8 cellular contexts compared by ENCODE assay signal in genomic region chr6:37101991-37102298, GRCh38.
DNase-seq lines count a peak whose midpoint lies in the region; ATAC-seq and TF ChIP-seq lines count a peak whose summit lies in the region.

No MANE protein-coding gene starts in this region.

- TF ChIP-seq CTCF in ascending aorta (IDR thresholded peaks at IDR 0.05) (no peak), lung (IDR thresholded peaks at IDR 0.05; ENCODE audit: control extremely low read depth, extremely low read depth) (no peak)

- CTCF ChIA-PET in activated CD4-positive, alpha-beta T cell treated with anti-CD3 and anti-CD28 coated beads for 36 hours (lab: Charles Lee) = interaction anchor here (0.8 to 2.2 kb wide), 9 partner anchors 12 to 1392 kb away, joined by 3 to 14 read pairs (median 5); no protein-coding TSS in a partner anchor

- WGBS in lung, 2 donors = 63 to 85% methylated on average over 5 of the region's 5 CpGs
- 94% methylated on average over 5 of the region's 5 CpGs for WGBS in thymus

- ATAC-seq in activated CD4-positive, alpha-beta T cell treated with anti-CD3 and anti-CD28 coated beads for 36 hours = no peak
- ATAC-seq in lung (ENCODE audit: insufficient read depth, low FRiP score) = no peak

- no peaks in the 10 kb centered on the region for H3K36me3 Mint-ChIP-seq in activated CD4-positive, alpha-beta T cell treated with anti-CD3 and anti-CD28 coated beads for 36 hours (ENCODE audit: low read depth)

- H3K36me3 ChIP-seq in ascending aorta = no peaks in the 10 kb centered on the region
- H3K36me3 ChIP-seq in lung (ENCODE audit: control insufficient read depth in 2 of 2, insufficient read depth in 2 of 2, low read length in 2 of 2) = no peaks in the 10 kb centered on the region
- no peaks in the 10 kb centered on the region for H3K36me3 ChIP-seq in thymus (ENCODE audit: control insufficient read depth, insufficient read depth)
- H3K36me3 ChIP-seq in MG63 = no peaks in the 10 kb centered on the region

- no peaks in the 10 kb centered on the region for H3K27me3 Mint-ChIP-seq in activated CD4-positive, alpha-beta T cell treated with anti-CD3 and anti-CD28 coated beads for 36 hours

- no peak for DNase-seq in activated CD4-positive, alpha-beta T cell treated with anti-CD3 and anti-CD28 coated beads for 36 hours
- no peak for DNase-seq in activated CD4-positive, alpha-beta T cell treated with anti-CD3 and anti-CD28 coated beads, Interleukin-2, amount 50 U/mL, for 48 hours
- DNase-seq in ascending aorta (ENCODE audit: low spot score in 2 of 2) (no peak), lung (ENCODE audit: low spot score) (no peak), MG63 (no peak), COLO668 (lab: John Stamatoyannopoulos, UW; ENCODE audit: unreplicated experiment) (no peak), nucleus accumbens (lab: John Stamatoyannopoulos, UW) (no peak)

- intact Hi-C loops in activated CD4-positive, alpha-beta T cell treated with anti-CD3 and anti-CD28 coated beads for 36 hours (cut with DNase I, micrococcal nuclease) = loop anchor here (1.0 to 5.0 kb wide), 5 partner anchors 35 to 71 kb away; no protein-coding TSS in a partner anchor
- intact Hi-C loops in ascending aorta (cut with DNase I) = loop anchor here (1.0 to 5.0 kb wide), 5 partner anchors 29 to 115 kb away; partner anchors contain the start of genes MTCH1 and PIM1

- peaks cover 25% of the 10 kb centered on the region for H3K4me1 Mint-ChIP-seq in activated CD4-positive, alpha-beta T cell treated with anti-CD3 and anti-CD28 coated beads for 36 hours

- peak overlapping the region; percentile 7 to 62 for H3K4me3 ChIP-seq in ascending aorta
- no peak overlapping the region for H3K4me3 ChIP-seq in lung
- H3K4me3 ChIP-seq in thymus (ENCODE audit: low read length) = no peak overlapping the region
- H3K4me3 ChIP-seq in MG63 = no peak overlapping the region

- H3K4me3 Mint-ChIP-seq in activated CD4-positive, alpha-beta T cell treated with anti-CD3 and anti-CD28 coated beads for 36 hours = peak overlapping the region; percentile 60

- H3K27me3 ChIP-seq in ascending aorta = no peaks in the 10 kb centered on the region
- H3K27me3 ChIP-seq in lung (ENCODE audit: control insufficient read depth, insufficient read depth) = no peaks in the 10 kb centered on the region
- no peaks in the 10 kb centered on the region for H3K27me3 ChIP-seq in thymus (ENCODE audit: control insufficient read depth, insufficient read depth)
- H3K27me3 ChIP-seq in MG63 = no peaks in the 10 kb centered on the region

- POLR2A ChIA-PET in activated CD4-positive, alpha-beta T cell treated with anti-CD3 and anti-CD28 coated beads for 36 hours (lab: Charles Lee) = interaction anchor here (0.5 to 1.3 kb wide), 4 partner anchors 9 to 504 kb away, joined by 3 to 6 read pairs (median 4); no protein-coding TSS in a partner anchor

- H3K27ac ChIP-seq in ascending aorta (peak overlapping the region; percentile 70 to 88), lung (ENCODE audit: low read depth in 1 of 2, low read length in 1 of 2) (peak overlapping the region; percentile 83 to 92), thymus (ENCODE audit: low read depth) (peak overlapping the region; percentile 71)

- H3K9me3 ChIP-seq in ascending aorta = no peaks in the 10 kb centered on the region
- H3K9me3 ChIP-seq in lung (ENCODE audit: control insufficient read depth in 2 of 2, insufficient read depth in 1 of 2, low read length in 1 of 2) = no peaks in the 10 kb centered on the region
- H3K9me3 ChIP-seq in thymus (ENCODE audit: control insufficient read depth) = no peaks in the 10 kb centered on the region
- no peaks in the 10 kb centered on the region for H3K9me3 ChIP-seq in MG63

- peaks cover 11% of the 10 kb centered on the region in 2 donors for H3K4me1 ChIP-seq in ascending aorta
- H3K4me1 ChIP-seq in lung (ENCODE audit: control insufficient read depth in 2 of 2, insufficient read depth in 2 of 2, low read length in 2 of 2) = peaks cover 4 to 6% of the 10 kb centered on the region in 2 donors
- H3K4me1 ChIP-seq in thymus (ENCODE audit: control insufficient read depth, insufficient read depth, low read length) = peaks cover 10% of the 10 kb centered on the region

- H3K27ac Mint-ChIP-seq in activated CD4-positive, alpha-beta T cell treated with anti-CD3 and anti-CD28 coated beads for 36 hours = peak overlapping the region; percentile 83

- no peaks in the 10 kb centered on the region for H3K9me3 Mint-ChIP-seq in activated CD4-positive, alpha-beta T cell treated with anti-CD3 and anti-CD28 coated beads for 36 hours (ENCODE audit: low read depth)

Comparison
In these comparisons a context has a peak if more than half of its experiments do, and no peak if none do; other contexts are left out.
1. H3K4me3 ChIP-seq: peak in ascending aorta (2 of 2); none in lung (single experiment), thymus (single experiment) and MG63 (single experiment).
2. Peak in every context shown above with its lines, with median percentiles within 50 percentile points of each other: H3K27ac ChIP-seq.